Comparison of ENCODE assay signal across 21 cellular contexts in genomic region chr13:45105895-45106294, GRCh38.
"Had no signal": no experiment of that assay in that cellular context is flagged by ENCODE, and none has a peak within 500 bp of the region (broad histone marks: within the 10 kb centered on the region; RNA-seq: fewer than 3 reads in every experiment).

No MANE protein-coding gene starts in this region.

- H3K27ac Mint-ChIP-seq: activated naive CD8-positive, alpha-beta T cell treated with anti-CD3 and anti-CD28 coated beads, Interleukin-2, amount 10 ng/mL, durations not matched to agents 7 days and 5 days had no signal

- H3K4me3 Mint-ChIP-seq: activated naive CD8-positive, alpha-beta T cell treated with anti-CD3 and anti-CD28 coated beads, Interleukin-2, amount 10 ng/mL, durations not matched to agents 7 days and 5 days; central memory CD8-positive, alpha-beta T cell; naive thymus-derived CD8-positive, alpha-beta T cell had no signal

- H3K9ac ChIP-seq: parathyroid adenoma had no signal

- H3K9me3 ChIP-seq: neutrophil, tibial nerve had no signal

- H3K4me3 ChIP-seq: coronary artery, hepatocyte, tibial nerve had no signal

- H3K9me3 Mint-ChIP-seq: activated naive CD8-positive, alpha-beta T cell treated with anti-CD3 and anti-CD28 coated beads, Interleukin-2, amount 10 ng/mL, durations not matched to agents 7 days and 5 days; central memory CD8-positive, alpha-beta T cell; naive thymus-derived CD8-positive, alpha-beta T cell had no signal

- H3K36me3 ChIP-seq: brain microvascular endothelial cell, neutrophil, tibial nerve, WERI-Rb-1 had no signal

- DNase-seq: activated CD4-positive, alpha-beta T cell treated with anti-CD3 and anti-CD28 coated beads for 1 hour; activated CD4-positive, alpha-beta T cell treated with anti-CD3 and anti-CD28 coated beads, Interleukin-2, amount 50 U/mL, for 4 hours; activated naive CD8-positive, alpha-beta T cell treated with anti-CD3 and anti-CD28 coated beads, Interleukin-2, amount 10 ng/mL, durations not matched to agents 7 days and 5 days; activated T-cell treated with anti-CD3 and anti-CD28 coated beads for 4 hours; aorta; brain microvascular endothelial cell; left cardiac atrium; naive thymus-derived CD8-positive, alpha-beta T cell; stimulated activated CD4-positive, alpha-beta T cell treated with anti-CD3 and anti-CD28 coated beads, Interleukin-12 subunit alpha, Interleukin-12 subunit beta, amount 100 ng/mL, for 4 hours; stimulated activated CD4-positive, alpha-beta T cell treated with anti-CD3 and anti-CD28 coated beads, Interleukin-2, amount 100 ng/mL, for 24 hours; stimulated activated naive CD4-positive, alpha-beta T cell treated with Interleukin-2 at 50 U/mL for 16 hours; substantia nigra; SW 1271; T-helper 2 cell; WERI-Rb-1 had no signal

- H2AFZ ChIP-seq: hepatocyte, parathyroid adenoma had no signal

- H3K4me2 ChIP-seq: hepatocyte had no signal

- H3K27me3 ChIP-seq: brain microvascular endothelial cell, hepatocyte, neutrophil, tibial nerve had no signal

- H3K36me3 Mint-ChIP-seq: activated naive CD8-positive, alpha-beta T cell treated with anti-CD3 and anti-CD28 coated beads, Interleukin-2, amount 10 ng/mL, durations not matched to agents 7 days and 5 days; naive thymus-derived CD8-positive, alpha-beta T cell had no signal

- H3K4me1 ChIP-seq: parathyroid adenoma had no signal

- H3K27ac ChIP-seq: brain microvascular endothelial cell, coronary artery, hepatocyte, neutrophil, parathyroid adenoma, tibial nerve, WERI-Rb-1 had no signal
